Comparison of ENCODE assay signal across 9 cellular contexts in genomic region chr7:194257-194995, GRCh38. TPM values are rescaled to one million over a fixed set of nuclear protein-coding genes. Genes with fewer than 3 reads are reported as not detected.
DNase-seq lines count a peak whose midpoint lies in the region; ATAC-seq and TF ChIP-seq lines count a peak whose summit lies in the region.
"Had no signal": no experiment of that assay in that cellular context is flagged by ENCODE, and none has a peak within 500 bp of the region (broad histone marks: within the 10 kb centered on the region; RNA-seq: fewer than 3 reads in every experiment).

No MANE protein-coding gene starts in this region.

- no peak for ATAC-seq in GM21619 (IDR thresholded peaks at IDR 0.05; ENCODE audit: unreplicated experiment)
- ATAC-seq in HG02938 (IDR thresholded peaks at IDR 0.05; ENCODE audit: unreplicated experiment): no peak
- no peak for ATAC-seq in activated naive CD8-positive, alpha-beta T cell treated with anti-CD3 and anti-CD28 coated beads, Interleukin-2, amount 50 U/mL, for 24 hours

- peak overlapping the region; percentile 92 for H3K4me3 Mint-ChIP-seq in HFFc6
- no peak overlapping the region for H3K4me3 Mint-ChIP-seq in activated naive CD8-positive, alpha-beta T cell treated with anti-CD3 and anti-CD28 coated beads, Interleukin-2, amount 50 U/mL, for 24 hours

- H3K9me3 Mint-ChIP-seq in HFFc6: no peaks in the 10 kb centered on the region
- no peaks in the 10 kb centered on the region for H3K9me3 Mint-ChIP-seq in activated naive CD8-positive, alpha-beta T cell treated with anti-CD3 and anti-CD28 coated beads, Interleukin-2, amount 50 U/mL, for 24 hours

- H3K4me3 ChIP-seq in duodenal mucosa (ENCODE audit: low read depth in 1 of 2, low read length in 2 of 2): peak overlapping the region; percentile 69

- no peaks in the 10 kb centered on the region for H3K27me3 ChIP-seq in duodenal mucosa (ENCODE audit: control insufficient read depth in 1 of 2, insufficient read depth in 2 of 2, low read length in 2 of 2)

- TF ChIP-seq CTCF in HFFc6 (IDR thresholded peaks at IDR 0.05): no peak

- H3K36me3 Mint-ChIP-seq in HFFc6 (ENCODE audit: low read depth): peaks cover 21% of the 10 kb centered on the region
- no peaks in the 10 kb centered on the region for H3K36me3 Mint-ChIP-seq in activated naive CD8-positive, alpha-beta T cell treated with anti-CD3 and anti-CD28 coated beads, Interleukin-2, amount 50 U/mL, for 24 hours (ENCODE audit: low read depth)

- peak overlapping the region; percentile 36 to 57 for H3K9ac ChIP-seq in duodenal mucosa (ENCODE audit: low read depth in 1 of 2, low read length in 2 of 2)

- H3K36me3 ChIP-seq in duodenal mucosa (ENCODE audit: control insufficient read depth in 1 of 2, insufficient read depth in 2 of 2, low read length in 2 of 2): peaks cover 24 to 41% of the 10 kb centered on the region in 2 donors

- H3K27me3 Mint-ChIP-seq in HFFc6 (ENCODE audit: insufficient read depth): peaks cover 2% of the 10 kb centered on the region
- peaks cover 30% of the 10 kb centered on the region for H3K27me3 Mint-ChIP-seq in activated naive CD8-positive, alpha-beta T cell treated with anti-CD3 and anti-CD28 coated beads, Interleukin-2, amount 50 U/mL, for 24 hours

- no peaks in the 10 kb centered on the region for H3K9me3 ChIP-seq in duodenal mucosa (ENCODE audit: control insufficient read depth in 1 of 2, low read length in 2 of 2)

- peaks cover 17 to 32% of the 10 kb centered on the region in 2 donors for H3K4me1 ChIP-seq in duodenal mucosa (ENCODE audit: control insufficient read depth in 1 of 2, insufficient read depth in 2 of 2, low read length in 2 of 2)

- H3K4me1 Mint-ChIP-seq in HFFc6 (ENCODE audit: low read depth): peaks cover 36% of the 10 kb centered on the region
- peaks cover 3% of the 10 kb centered on the region for H3K4me1 Mint-ChIP-seq in activated naive CD8-positive, alpha-beta T cell treated with anti-CD3 and anti-CD28 coated beads, Interleukin-2, amount 50 U/mL, for 24 hours

- 0 out of 2 replicates have a peak overlapping the region, but pooled peaks have one; percentile 3 for H3K27ac Mint-ChIP-seq in HFFc6
- H3K27ac Mint-ChIP-seq in activated naive CD8-positive, alpha-beta T cell treated with anti-CD3 and anti-CD28 coated beads, Interleukin-2, amount 50 U/mL, for 24 hours: no peak overlapping the region

- H3K27ac ChIP-seq in duodenal mucosa (ENCODE audit: low read depth, low read length): peak overlapping the region; percentile 13

- DNase-seq in A172 (ENCODE audit: low spot score) (peak; percentile 30), HFFc6 (no peak), mucosa of gallbladder (ENCODE audit: low spot score) (peak; percentile 60), NCI-H1417 (lab: John Stamatoyannopoulos, UW) (no peak)
- DNase-seq in activated naive CD8-positive, alpha-beta T cell treated with anti-CD3 and anti-CD28 coated beads, Interleukin-2, amount 50 U/mL, for 24 hours: no peak
- DNase-seq: activated CD4-positive, CD25-positive, alpha-beta regulatory T cell treated with anti-CD3 and anti-CD28 coated beads, Interleukin-2, amount 50 U/mL, for 72 hours had no signal

RNA-seq across cellular contexts. Expression of gene FAM20C, which starts 2.1 kb away (rescaled TPM):
- 27.1 and 30.2 TPM in 2 replicates for total RNA-seq in A172 (2014; rRNA removed; shearing (Covaris generic))
- 10 to 100 TPM; 22.2 to 31.1 (median 23.2) TPM for total RNA-seq in HFFc6 (2021; fragmentation: NEBNext Ultra II Directional; extraction: Animal tissue kit (Norgen Biotek cat#: 25700))
- total RNA-seq in mucosa of gallbladder: 99.2 TPM

Comparison
In these comparisons a context has a peak if more than half of its experiments do, and no peak if none do; other contexts are left out.
1. DNase-seq: peak in A172 (single experiment) and mucosa of gallbladder (single experiment); none in HFFc6 (single experiment), NCI-H1417 (0 of 3) and activated naive CD8-positive, alpha-beta T cell treated with anti-CD3 and anti-CD28 coated beads, Interleukin-2, amount 50 U/mL, for 24 hours (single experiment).